Comparison of ENCODE assay signal across 21 cellular contexts in the genomic region with DNA sequence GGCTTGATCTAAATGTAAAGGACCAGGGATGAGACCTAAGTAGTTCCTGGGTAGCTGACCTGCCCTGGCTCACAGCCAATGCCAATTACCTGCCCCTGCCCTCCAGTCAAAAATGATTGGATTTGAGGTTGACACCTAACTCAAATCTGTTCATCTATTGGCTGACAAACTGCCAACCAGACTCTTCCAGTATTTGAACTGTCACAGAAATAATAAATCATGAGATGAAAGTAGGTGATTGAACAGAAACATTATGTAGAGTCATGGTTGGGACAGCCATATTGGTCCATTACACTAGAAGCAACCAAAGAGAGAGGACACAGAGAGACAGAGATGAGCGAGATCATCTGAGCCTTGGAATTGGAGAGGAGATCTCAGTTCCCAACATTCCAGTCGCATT.
DNase-seq lines count a peak whose midpoint lies in the region; ATAC-seq, FAIRE-seq and TF ChIP-seq lines count a peak whose summit lies in the region.
"Had no signal": no experiment of that assay in that cellular context is flagged by ENCODE, and none has a peak within 500 bp of the region (broad histone marks: within the 10 kb centered on the region; RNA-seq: fewer than 3 reads in every experiment).

No MANE protein-coding gene starts in this region.

- peaks cover 15% of the 10 kb centered on the region for H3K9me3 Mint-ChIP-seq in activated T-helper 1 cell treated with anti-CD3 and anti-CD28 coated beads, Interleukin-12 subunit alpha, Interleukin-12 subunit beta, Interleukin-2, Interleukin-4 antibody, amounts not matched to agents 30 ng/mL and 10 ng/mL and 1 ng/mL, durations not matched to agents 14 hours and 24 hours and 36 hours

- H3K4me3 Mint-ChIP-seq in activated T-helper 1 cell treated with anti-CD3 and anti-CD28 coated beads, Interleukin-12 subunit alpha, Interleukin-12 subunit beta, Interleukin-2, Interleukin-4 antibody, amounts not matched to agents 30 ng/mL and 10 ng/mL and 1 ng/mL, durations not matched to agents 14 hours and 24 hours and 36 hours = no peak overlapping the region
- H3K4me3 Mint-ChIP-seq: CD4-positive, alpha-beta memory T cell had no signal

- CTCF ChIA-PET in HEK293T (lab: Yijun Ruan, JAX) (no interaction called here), K562 (lab: Yijun Ruan, JAX; ENCODE audit: low intra/inter-chr PET ratio) (no interaction called here)

- no peaks in the 10 kb centered on the region for H3K9me1 ChIP-seq in K562 (ENCODE audit: control insufficient read depth, insufficient read depth, low read length)

- no peak overlapping the region for H3K9ac ChIP-seq in K562 (ENCODE audit: insufficient read depth in 1 of 2, low read depth in 2 of 2, low read length in 2 of 2)

- POLR2A ChIA-PET in HEK293T (lab: Yijun Ruan, JAX) (no interaction called here), K562 (lab: Yijun Ruan, JAX) (interaction anchor here (1.0 kb wide), 1 partner anchor 20 kb away, joined by 3 read pairs; no protein-coding TSS in a partner anchor)

- H3K9me3 ChIP-seq in K562 (replicated peaks; ENCODE audit: control insufficient read depth, insufficient read depth, low read depth, low read length) (peaks cover 5% of the 10 kb centered on the region; the same call in 1 of the 2 replicates), osteoblast (ENCODE audit: low read depth, low read length) (no peaks in the 10 kb centered on the region)

- TF ChIP-seq CTCF in K562 (IDR thresholded peaks at IDR 0.05 in 2 of 3, conservative IDR thresholded peaks at IDR 0.05 in 1 of 3; ENCODE audit: insufficient read depth in 2 of 3, low read depth in 1 of 3, low read length in 3 of 3) = no peak
- TF ChIP-seq CTCF in osteoblast (IDR thresholded peaks at IDR 0.05; ENCODE audit: extremely low read depth, low read depth, low read length) = no peak

- H3K27me3 ChIP-seq in K562 (ENCODE audit: control insufficient read depth in 2 of 2, insufficient read depth in 2 of 2, low read length in 2 of 2) (peaks cover under 1 to 4% of the 10 kb centered on the region in 2 experiments; a peak in 4 of 5 replicates), osteoblast (ENCODE audit: insufficient read depth, low read length) (no peaks in the 10 kb centered on the region)

- H3K4me3 ChIP-seq in K562 (no peak overlapping the region), osteoblast (ENCODE audit: insufficient read depth, low read length) (no peak overlapping the region)

- H3K4me1 Mint-ChIP-seq in activated T-helper 1 cell treated with anti-CD3 and anti-CD28 coated beads, Interleukin-12 subunit alpha, Interleukin-12 subunit beta, Interleukin-2, Interleukin-4 antibody, amounts not matched to agents 30 ng/mL and 10 ng/mL and 1 ng/mL, durations not matched to agents 14 hours and 24 hours and 36 hours (ENCODE audit: low read depth) = peaks cover 8% of the 10 kb centered on the region

- no TSS peak for BruUV-seq in K562 (replicated peaks; lab: Mats Ljungman, UMichigan)

- H3K27ac ChIP-seq in K562 (ENCODE audit: extremely low read depth, low read depth, low read length) = no peak overlapping the region
- H3K27ac ChIP-seq in osteoblast (ENCODE audit: low read depth, low read length) = peak overlapping the region; percentile 89
- H3K27ac ChIP-seq: 22Rv1 had no signal

- TF ChIP-seq RAD21 in K562 (CRISPR knock-in tag; conservative IDR thresholded peaks at IDR 0.05 in 1 of 2, IDR thresholded peaks at IDR 0.05 in 1 of 2) = no peak

- no peak for TF ChIP-seq POLR2A in K562 (conservative IDR thresholded peaks at IDR 0.05)

- H2AFZ ChIP-seq in K562 (ENCODE audit: low read depth, low read length) = no peak overlapping the region
- H2AFZ ChIP-seq in osteoblast (ENCODE audit: low read length) = no peak overlapping the region

- intact Hi-C loops in K562 (cut with micrococcal nuclease) = no loop called here
- intact Hi-C loops in activated T-helper 1 cell treated with anti-CD3 and anti-CD28 coated beads, Interleukin-12 subunit alpha, Interleukin-12 subunit beta, Interleukin-2, Interleukin-4 antibody, amounts not matched to agents 30 ng/mL and 10 ng/mL and 1 ng/mL, durations not matched to agents 14 hours and 24 hours and 36 hours (cut with micrococcal nuclease) = no loop called here

- peaks cover 4% of the 10 kb centered on the region for H3K36me3 Mint-ChIP-seq in activated T-helper 1 cell treated with anti-CD3 and anti-CD28 coated beads, Interleukin-12 subunit alpha, Interleukin-12 subunit beta, Interleukin-2, Interleukin-4 antibody, amounts not matched to agents 30 ng/mL and 10 ng/mL and 1 ng/mL, durations not matched to agents 14 hours and 24 hours and 36 hours (ENCODE audit: low read depth)

- 0% methylated on average over 2 of the region's 2 CpGs for WGBS in K562 (ENCODE audit: insufficient coverage, low coverage, missing lambda C conversion rate)

- in situ Hi-C loops in K562 (cut with MboI) = no loop called here

- H3K36me3 ChIP-seq in K562 (ENCODE audit: control insufficient read depth, insufficient read depth, low read length) = no peaks in the 10 kb centered on the region
- no peaks in the 10 kb centered on the region for H3K36me3 ChIP-seq in osteoblast (ENCODE audit: insufficient read depth, low read length)

- no peaks in the 10 kb centered on the region for H3K79me2 ChIP-seq in K562 (ENCODE audit: control insufficient read depth, insufficient read depth, low read length)
- no peaks in the 10 kb centered on the region for H3K79me2 ChIP-seq in osteoblast (ENCODE audit: insufficient read depth, low read length)

- H3K27me3 Mint-ChIP-seq in activated T-helper 1 cell treated with anti-CD3 and anti-CD28 coated beads, Interleukin-12 subunit alpha, Interleukin-12 subunit beta, Interleukin-2, Interleukin-4 antibody, amounts not matched to agents 30 ng/mL and 10 ng/mL and 1 ng/mL, durations not matched to agents 14 hours and 24 hours and 36 hours (ENCODE audit: insufficient read depth) = no peaks in the 10 kb centered on the region
- H3K27me3 Mint-ChIP-seq: CD4-positive, alpha-beta memory T cell had no signal

- no peaks in the 10 kb centered on the region for H4K20me1 ChIP-seq in K562 (replicated peaks; ENCODE audit: control insufficient read depth, insufficient read depth, low read length)
- H4K20me1 ChIP-seq in osteoblast (ENCODE audit: insufficient read depth, low read length) = no peaks in the 10 kb centered on the region

- FAIRE-seq in K562 (lab: Jason Lieb, UNC) = no peak
- FAIRE-seq: A204.1, GM12891, GM18507, H1 had no signal

- no peak overlapping the region for H3K4me2 ChIP-seq in K562 (ENCODE audit: insufficient read depth, low read length)
- H3K4me2 ChIP-seq in osteoblast (ENCODE audit: insufficient read depth, low read length) = no peak overlapping the region

- DNase-seq in EH (ENCODE audit: low read depth) (peak; percentile 39), HEK293T (ENCODE audit: extremely low spot score) (no peak), K562 (ENCODE audit: extremely low read depth in 1 of 4, low spot score in 3 of 4) (no peak), osteoblast (ENCODE audit: insufficient read length, low spot score, missing footprints) (no peak), DMS79 treated with DMSO at 0.1 percent for 48 hours (lab: John Stamatoyannopoulos, UW) (no peak), SIG-M5 treated with dmso at 0.1 percent for 504 hours (lab: John Stamatoyannopoulos, UW; ENCODE audit: unreplicated experiment) (no peak)
- DNase-seq in activated T-helper 1 cell treated with anti-CD3 and anti-CD28 coated beads, Interleukin-12 subunit alpha, Interleukin-12 subunit beta, Interleukin-2, Interleukin-4 antibody, amounts not matched to agents 30 ng/mL and 10 ng/mL and 1 ng/mL, durations not matched to agents 14 hours and 24 hours and 36 hours (ENCODE audit: low spot score) = no peak
- DNase-seq: AML-193; C1 segment of cervical spinal cord; Calu3; CD4-positive, alpha-beta memory T cell; COR-L47; DMS153; GF-D8; H7; HCEC 1CT had no signal

- TF ChIP-seq EP300 in K562 (IDR thresholded peaks at IDR 0.05; ENCODE audit: low read length) = no peak

- H3K4me1 ChIP-seq in K562 (replicated peaks in 1 of 2; ENCODE audit: control insufficient read depth in 2 of 2, insufficient read depth in 2 of 2, low read length in 2 of 2) (no peaks in the 10 kb centered on the region), osteoblast (ENCODE audit: insufficient read depth, low read length) (peaks cover 14% of the 10 kb centered on the region)

- no peak for ATAC-seq in K562

- H3K27ac Mint-ChIP-seq in activated T-helper 1 cell treated with anti-CD3 and anti-CD28 coated beads, Interleukin-12 subunit alpha, Interleukin-12 subunit beta, Interleukin-2, Interleukin-4 antibody, amounts not matched to agents 30 ng/mL and 10 ng/mL and 1 ng/mL, durations not matched to agents 14 hours and 24 hours and 36 hours = no peak overlapping the region

TF ChIP-seq in HEK293T, 16 proteins besides CTCF, POLR2A, EP300 and RAD21:
- TF ChIP-seq, protein P1, sequence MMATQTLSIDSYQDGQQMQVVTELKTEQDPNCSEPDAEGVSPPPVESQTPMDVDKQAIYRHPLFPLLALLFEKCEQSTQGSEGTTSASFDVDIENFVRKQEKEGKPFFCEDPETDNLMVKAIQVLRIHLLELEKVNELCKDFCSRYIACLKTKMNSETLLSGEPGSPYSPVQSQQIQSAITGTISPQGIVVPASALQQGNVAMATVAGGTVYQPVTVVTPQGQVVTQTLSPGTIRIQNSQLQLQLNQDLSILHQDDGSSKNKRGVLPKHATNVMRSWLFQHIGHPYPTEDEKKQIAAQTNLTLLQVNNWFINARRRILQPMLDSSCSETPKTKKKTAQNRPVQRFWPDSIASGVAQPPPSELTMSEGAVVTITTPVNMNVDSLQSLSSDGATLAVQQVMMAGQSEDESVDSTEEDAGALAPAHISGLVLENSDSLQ (IDR thresholded peaks at IDR 0.05) = peak; percentile 59; the same call in 1 of the 2 replicates
- TF ChIP-seq ELF4 (IDR thresholded peaks at IDR 0.05) (no peak), CTBP1 (IDR thresholded peaks at IDR 0.05; ENCODE audit: borderline replicate concordance) (no peak)

TF ChIP-seq in K562, 482 proteins besides CTCF, POLR2A, EP300 and RAD21 (continues in another document):
- no peak for TF ChIP-seq ILF3 (IDR thresholded peaks at IDR 0.05; ENCODE audit: borderline replicate concordance)
- 0 out of 2 replicates have a peak, but pooled peaks have one; percentile 12 for TF ChIP-seq NFIC (IDR thresholded peaks at IDR 0.05)
- TF ChIP-seq MEIS2 (IDR thresholded peaks at IDR 0.05; ENCODE audit: partially characterized antibody) = peak; percentile 56
- TF ChIP-seq CTBP1 (IDR thresholded peaks at IDR 0.05; ENCODE audit: borderline replicate concordance) = no peak
- TF ChIP-seq, protein P1 (IDR thresholded peaks at IDR 0.05) = peak; percentile 53
- TF ChIP-seq HEY1 (CRISPR knock-in tag; IDR thresholded peaks at IDR 0.05; ENCODE audit: borderline replicate concordance) = no peak
